23 cellular contexts compared by ENCODE assay signal in the genomic region with DNA sequence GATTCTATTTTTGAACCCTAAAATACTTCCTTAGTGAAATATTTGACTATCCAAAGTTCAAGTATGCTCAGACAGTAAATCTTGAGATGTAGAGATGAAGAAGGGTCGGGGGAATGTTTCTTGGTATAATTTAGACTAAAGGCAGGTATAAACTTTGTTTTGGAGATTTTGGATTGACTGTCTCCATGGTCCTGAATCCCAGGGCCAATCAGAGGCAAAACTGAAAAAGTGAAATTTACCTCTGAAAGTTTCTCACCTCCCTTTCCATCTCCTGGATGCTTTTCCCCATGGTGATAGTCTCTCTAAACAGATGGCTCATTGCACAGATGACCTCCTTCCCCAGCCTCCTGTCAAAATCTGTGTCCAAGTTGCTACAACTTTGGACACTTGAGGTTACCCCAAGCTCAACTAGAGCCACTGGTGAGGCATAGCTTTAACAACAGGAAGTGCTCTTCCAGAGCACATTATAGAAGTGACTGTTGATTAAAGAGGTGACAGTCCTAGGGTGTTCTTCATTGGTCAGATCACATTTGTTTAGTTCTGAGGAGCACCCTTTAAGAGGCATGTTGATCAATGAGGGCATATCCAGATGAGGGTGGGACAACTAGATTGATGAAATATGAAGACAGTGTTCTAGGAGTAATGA.
DNase-seq lines count a peak whose midpoint lies in the region; ATAC-seq, FAIRE-seq and TF ChIP-seq lines count a peak whose summit lies in the region.
"Had no signal": no experiment of that assay in that cellular context is flagged by ENCODE, and none has a peak within 500 bp of the region (broad histone marks: within the 10 kb centered on the region; RNA-seq: fewer than 3 reads in every experiment).

No MANE protein-coding gene starts in this region.

- H3K36me3 ChIP-seq in osteoblast (ENCODE audit: insufficient read depth, low read length), result no peaks in the 10 kb centered on the region
- H3K36me3 ChIP-seq: BLaER1 treated with 17β-estradiol and CSF1 and Interleukin-3, amounts not matched to agents 10 nM and 100 nM; SJCRH30 had no signal

- no peaks in the 10 kb centered on the region for H3K79me2 ChIP-seq in osteoblast (ENCODE audit: insufficient read depth, low read length)

- no peak overlapping the region for H3K4me2 ChIP-seq in A549
- H3K4me2 ChIP-seq in osteoblast (ENCODE audit: insufficient read depth, low read length), result no peak overlapping the region
- H3K4me2 ChIP-seq: BLaER1 treated with 17β-estradiol and CSF1 and Interleukin-3, amounts not matched to agents 10 nM and 100 nM had no signal

- H4K20me1 ChIP-seq in osteoblast (ENCODE audit: insufficient read depth, low read length), result no peaks in the 10 kb centered on the region
- H4K20me1 ChIP-seq: BLaER1 treated with 17β-estradiol and CSF1 and Interleukin-3, amounts not matched to agents 10 nM and 100 nM had no signal

- POLR2A ChIA-PET in activated CD4-positive, alpha-beta T cell treated with anti-CD3 and anti-CD28 coated beads for 36 hours (lab: Charles Lee), result no interaction called here
- POLR2A ChIA-PET in A549 (lab: Yijun Ruan, JAX), result no interaction called here
- POLR2A ChIA-PET in activated CD4-positive, alpha-beta memory T cell treated with anti-CD3 and anti-CD28 coated beads for 36 hours (lab: Charles Lee), result interaction anchor here (1.4 to 2.3 kb wide), 4 partner anchors 7 to 95 kb away, joined by 3 to 9 read pairs (median 4); no protein-coding TSS in a partner anchor
- POLR2A ChIA-PET in activated naive CD8-positive, alpha-beta T cell treated with anti-CD3 and anti-CD28 coated beads, Interleukin-2, amount 10 ng/mL, durations not matched to agents 7 days and 5 days (lab: Charles Lee), result interaction anchor here (1.0 kb wide), 1 partner anchor 15 kb away, joined by 3 read pairs; no protein-coding TSS in a partner anchor
- POLR2A ChIA-PET in CD4-positive, alpha-beta T cell (lab: Charles Lee), result no interaction called here

- H3K9me3 ChIP-seq in A549, result no peaks in the 10 kb centered on the region
- no peaks in the 10 kb centered on the region for H3K9me3 ChIP-seq in osteoblast (ENCODE audit: low read depth, low read length)
- H3K9me3 ChIP-seq in CD4-positive, alpha-beta T cell (ENCODE audit: control insufficient read depth, low read length), result no peaks in the 10 kb centered on the region
- H3K9me3 ChIP-seq: SJCRH30 had no signal

- H3K27me3 ChIP-seq in osteoblast (ENCODE audit: insufficient read depth, low read length), result peaks cover 5% of the 10 kb centered on the region
- no peaks in the 10 kb centered on the region for H3K27me3 ChIP-seq in CD4-positive, alpha-beta T cell (ENCODE audit: control insufficient read depth, insufficient read depth, low read length)
- H3K27me3 ChIP-seq: BLaER1 treated with 17β-estradiol and CSF1 and Interleukin-3, amounts not matched to agents 10 nM and 100 nM; SJCRH30 had no signal

- no peaks in the 10 kb centered on the region for H3K27me3 Mint-ChIP-seq in activated CD4-positive, alpha-beta T cell treated with anti-CD3 and anti-CD28 coated beads for 36 hours
- no peaks in the 10 kb centered on the region for H3K27me3 Mint-ChIP-seq in activated CD4-positive, alpha-beta memory T cell treated with anti-CD3 and anti-CD28 coated beads for 36 hours
- H3K27me3 Mint-ChIP-seq in activated naive CD8-positive, alpha-beta T cell treated with anti-CD3 and anti-CD28 coated beads, Interleukin-2, amount 10 ng/mL, durations not matched to agents 7 days and 5 days, result no peaks in the 10 kb centered on the region
- no peaks in the 10 kb centered on the region for H3K27me3 Mint-ChIP-seq in CD4-positive, alpha-beta T cell
- H3K27me3 Mint-ChIP-seq: CD8-positive, alpha-beta memory T cell had no signal

- peaks cover 76% of the 10 kb centered on the region for H3K4me1 Mint-ChIP-seq in activated CD4-positive, alpha-beta T cell treated with anti-CD3 and anti-CD28 coated beads for 36 hours
- H3K4me1 Mint-ChIP-seq in activated CD4-positive, alpha-beta memory T cell treated with anti-CD3 and anti-CD28 coated beads for 36 hours (ENCODE audit: low read depth), result peaks cover 81% of the 10 kb centered on the region
- H3K4me1 Mint-ChIP-seq in activated naive CD8-positive, alpha-beta T cell treated with anti-CD3 and anti-CD28 coated beads, Interleukin-2, amount 10 ng/mL, durations not matched to agents 7 days and 5 days, result peaks cover 33% of the 10 kb centered on the region
- H3K4me1 Mint-ChIP-seq in CD4-positive, alpha-beta T cell (ENCODE audit: low read depth), result peaks cover 45% of the 10 kb centered on the region

- no peak overlapping the region for H2AFZ ChIP-seq in osteoblast (ENCODE audit: low read length)

- peak overlapping the region; percentile 43 for H3K27ac Mint-ChIP-seq in activated CD4-positive, alpha-beta T cell treated with anti-CD3 and anti-CD28 coated beads for 36 hours
- H3K27ac Mint-ChIP-seq in activated CD4-positive, alpha-beta memory T cell treated with anti-CD3 and anti-CD28 coated beads for 36 hours, result peak overlapping the region; percentile 77
- no peak overlapping the region for H3K27ac Mint-ChIP-seq in activated naive CD8-positive, alpha-beta T cell treated with anti-CD3 and anti-CD28 coated beads, Interleukin-2, amount 10 ng/mL, durations not matched to agents 7 days and 5 days
- no peak overlapping the region for H3K27ac Mint-ChIP-seq in CD4-positive, alpha-beta T cell
- H3K27ac Mint-ChIP-seq: CD8-positive, alpha-beta memory T cell had no signal

- CTCF ChIA-PET in activated CD4-positive, alpha-beta T cell treated with anti-CD3 and anti-CD28 coated beads for 36 hours (lab: Charles Lee), result interaction anchor here (0.7 kb wide), 1 partner anchor 436 kb away, joined by 3 read pairs; no protein-coding TSS in a partner anchor
- CTCF ChIA-PET in A549 (lab: Yijun Ruan, JAX), result no interaction called here
- CTCF ChIA-PET in activated CD4-positive, alpha-beta memory T cell treated with anti-CD3 and anti-CD28 coated beads for 36 hours (lab: Charles Lee), result no interaction called here
- CTCF ChIA-PET in CD4-positive, alpha-beta T cell (lab: Charles Lee), result no interaction called here

- WGBS in A549 (ENCODE audit: missing lambda C conversion rate), result 5% methylated on average over 1 of the region's 1 CpG

- FAIRE-seq in A549 (lab: Jason Lieb, UNC), result no peak
- FAIRE-seq: G401.6, RCC 7860 had no signal

- H3K36me3 Mint-ChIP-seq in activated CD4-positive, alpha-beta T cell treated with anti-CD3 and anti-CD28 coated beads for 36 hours (ENCODE audit: low read depth), result peaks cover 57% of the 10 kb centered on the region
- peaks cover 58% of the 10 kb centered on the region for H3K36me3 Mint-ChIP-seq in activated CD4-positive, alpha-beta memory T cell treated with anti-CD3 and anti-CD28 coated beads for 36 hours
- H3K36me3 Mint-ChIP-seq in activated naive CD8-positive, alpha-beta T cell treated with anti-CD3 and anti-CD28 coated beads, Interleukin-2, amount 10 ng/mL, durations not matched to agents 7 days and 5 days, result peaks cover 12% of the 10 kb centered on the region
- no peaks in the 10 kb centered on the region for H3K36me3 Mint-ChIP-seq in CD4-positive, alpha-beta T cell (ENCODE audit: low read depth)

- no peak overlapping the region for H3K4me3 Mint-ChIP-seq in activated CD4-positive, alpha-beta T cell treated with anti-CD3 and anti-CD28 coated beads for 36 hours
- H3K4me3 Mint-ChIP-seq in activated CD4-positive, alpha-beta memory T cell treated with anti-CD3 and anti-CD28 coated beads for 36 hours, result peak overlapping the region; percentile 31
- H3K4me3 Mint-ChIP-seq in activated naive CD8-positive, alpha-beta T cell treated with anti-CD3 and anti-CD28 coated beads, Interleukin-2, amount 10 ng/mL, durations not matched to agents 7 days and 5 days, result no peak overlapping the region
- no peak overlapping the region for H3K4me3 Mint-ChIP-seq in CD4-positive, alpha-beta T cell
- H3K4me3 Mint-ChIP-seq: CD8-positive, alpha-beta memory T cell; IgD-negative memory B cell had no signal

- TF ChIP-seq CTCF in A549 (IDR thresholded peaks at IDR 0.05) (no peak), osteoblast (IDR thresholded peaks at IDR 0.05; ENCODE audit: extremely low read depth, low read depth, low read length) (no peak)
- no peak for TF ChIP-seq CTCF in CD4-positive, alpha-beta T cell (IDR thresholded peaks at IDR 0.05)

- no peak for TF ChIP-seq EP300 in A549 (IDR thresholded peaks at IDR 0.05)

- TF ChIP-seq RAD21 in A549 (conservative IDR thresholded peaks at IDR 0.05 in 1 of 2, IDR thresholded peaks at IDR 0.05 in 1 of 2), result no peak

- no peak for DNase-seq in activated CD4-positive, alpha-beta T cell treated with anti-CD3 and anti-CD28 coated beads for 36 hours
- no peak for DNase-seq in activated CD4-positive, alpha-beta T cell treated with anti-CD3 and anti-CD28 coated beads for 1 hour
- no peak for DNase-seq in A549 (ENCODE audit: low read depth in 1 of 2, low spot score in 1 of 2)
- DNase-seq in activated CD4-positive, alpha-beta memory T cell treated with anti-CD3 and anti-CD28 coated beads for 36 hours, result no peak
- DNase-seq in activated naive CD8-positive, alpha-beta T cell treated with anti-CD3 and anti-CD28 coated beads, Interleukin-2, amount 10 ng/mL, durations not matched to agents 7 days and 5 days, result no peak
- no peak for DNase-seq in osteoblast (ENCODE audit: insufficient read length, low spot score, missing footprints)
- DNase-seq in CD4-positive, alpha-beta T cell, result no peak
- DNase-seq: Calu3; CD8-positive, alpha-beta memory T cell; Kasumi-1; NCI-H1694 treated with DMSO at 0.1 percent for 48 hours; NCI-H2081 treated with DMSO at 0.1 percent for 48 hours; NCI-H2171 treated with DMSO at 0.1 percent for 48 hours; NCI-H446 treated with DMSO at 0.1 percent for 48 hours; NCI-H526 treated with DMSO at 0.1 percent for 48 hours; OCI-M1; SJCRH30 had no signal

- H3K4me1 ChIP-seq in A549 (no peaks in the 10 kb centered on the region), osteoblast (ENCODE audit: insufficient read depth, low read length) (peaks cover 11% of the 10 kb centered on the region)
- H3K4me1 ChIP-seq: SJCRH30 had no signal

- TF ChIP-seq POLR2A in A549 (IDR thresholded peaks at IDR 0.05; ENCODE audit: low read length), result no peak

- ATAC-seq in activated CD4-positive, alpha-beta T cell treated with anti-CD3 and anti-CD28 coated beads for 36 hours, result no peak
- ATAC-seq in A549 (no peak), HG02798 (IDR thresholded peaks at IDR 0.05; ENCODE audit: poor library complexity, unreplicated experiment) (no peak)
- peak; percentile 22 for ATAC-seq in activated naive CD8-positive, alpha-beta T cell treated with anti-CD3 and anti-CD28 coated beads, Interleukin-2, amount 10 ng/mL, durations not matched to agents 7 days and 5 days (ENCODE audit: low read depth)
- ATAC-seq in CD4-positive, alpha-beta T cell (ENCODE audit: poor library complexity), result no peak

- H3K4me3 ChIP-seq in A549 (no peak overlapping the region), osteoblast (ENCODE audit: insufficient read depth, low read length) (no peak overlapping the region)
- H3K4me3 ChIP-seq: BLaER1 treated with 17β-estradiol and CSF1 and Interleukin-3, amounts not matched to agents 10 nM and 100 nM; SJCRH30 had no signal

- H3K9me3 Mint-ChIP-seq in activated CD4-positive, alpha-beta T cell treated with anti-CD3 and anti-CD28 coated beads for 36 hours (ENCODE audit: low read depth), result peaks cover 3% of the 10 kb centered on the region
- H3K9me3 Mint-ChIP-seq in activated CD4-positive, alpha-beta memory T cell treated with anti-CD3 and anti-CD28 coated beads for 36 hours, result no peaks in the 10 kb centered on the region
- H3K9me3 Mint-ChIP-seq in activated naive CD8-positive, alpha-beta T cell treated with anti-CD3 and anti-CD28 coated beads, Interleukin-2, amount 10 ng/mL, durations not matched to agents 7 days and 5 days, result peaks cover 8% of the 10 kb centered on the region
- H3K9me3 Mint-ChIP-seq in CD4-positive, alpha-beta T cell, result no peaks in the 10 kb centered on the region
- H3K9me3 Mint-ChIP-seq: CD8-positive, alpha-beta memory T cell had no signal

- H3K27ac ChIP-seq in A549, result no peak overlapping the region
- no peak overlapping the region for H3K27ac ChIP-seq in osteoblast (ENCODE audit: low read depth, low read length)
- H3K27ac ChIP-seq in CD4-positive, alpha-beta T cell (ENCODE audit: low read depth, low read length), result no peak overlapping the region
- H3K27ac ChIP-seq: 22Rv1; BLaER1 treated with 17β-estradiol and CSF1 and Interleukin-3, amounts not matched to agents 10 nM and 100 nM; SJCRH30 had no signal

- intact Hi-C loops in activated CD4-positive, alpha-beta T cell treated with anti-CD3 and anti-CD28 coated beads for 36 hours (cut with DNase I, micrococcal nuclease), result no loop called here
- intact Hi-C loops in activated CD4-positive, alpha-beta memory T cell treated with anti-CD3 and anti-CD28 coated beads for 36 hours (cut with micrococcal nuclease), result no loop called here
- intact Hi-C loops in CD4-positive, alpha-beta T cell (cut with DNase I, micrococcal nuclease), result no loop called here

Comparison
In these comparisons a context has a peak if more than half of its experiments do, and no peak if none do; other contexts are left out.
1. H3K27ac Mint-ChIP-seq: peak in activated CD4-positive, alpha-beta T cell treated with anti-CD3 and anti-CD28 coated beads for 36 hours (single experiment) and activated CD4-positive, alpha-beta memory T cell treated with anti-CD3 and anti-CD28 coated beads for 36 hours (single experiment); none in activated naive CD8-positive, alpha-beta T cell treated with anti-CD3 and anti-CD28 coated beads, Interleukin-2, amount 10 ng/mL, durations not matched to agents 7 days and 5 days (single experiment) and CD4-positive, alpha-beta T cell (single experiment).
2. POLR2A ChIA-PET loops: an anchor here in activated CD4-positive, alpha-beta memory T cell treated with anti-CD3 and anti-CD28 coated beads for 36 hours (1.4 to 2.3 kb wide) and activated naive CD8-positive, alpha-beta T cell treated with anti-CD3 and anti-CD28 coated beads, Interleukin-2, amount 10 ng/mL, durations not matched to agents 7 days and 5 days (1.0 kb wide); none called in activated CD4-positive, alpha-beta T cell treated with anti-CD3 and anti-CD28 coated beads for 36 hours, A549 and CD4-positive, alpha-beta T cell.